1 cellular context compared by ENCODE assay signal in the genomic region with DNA sequence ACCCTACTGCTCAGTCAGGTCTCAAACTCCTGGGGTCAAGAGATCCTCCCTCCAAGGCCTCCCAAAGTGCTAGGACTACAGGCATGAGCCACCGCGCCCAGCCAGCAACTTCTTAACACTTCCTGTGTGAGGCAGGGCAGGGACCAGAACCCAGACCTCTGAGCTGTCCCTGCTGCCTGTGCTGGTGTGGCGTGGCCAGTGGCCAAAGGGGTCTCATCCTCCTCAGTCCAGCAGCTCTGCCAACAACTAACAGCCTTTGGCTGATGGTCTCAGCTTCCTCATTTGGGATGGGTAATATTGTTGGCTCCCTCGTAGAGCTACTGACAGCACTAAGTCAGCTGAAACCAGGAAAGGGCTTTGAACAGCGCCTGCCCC.
TF ChIP-seq lines count a peak whose summit lies in the region.

No MANE protein-coding gene starts in this region.

TF ChIP-seq in GM23338, 12 proteins besides CTCF, POLR2A, EP300 and RAD21 (continued from another document):
- TF ChIP-seq, protein P1, sequence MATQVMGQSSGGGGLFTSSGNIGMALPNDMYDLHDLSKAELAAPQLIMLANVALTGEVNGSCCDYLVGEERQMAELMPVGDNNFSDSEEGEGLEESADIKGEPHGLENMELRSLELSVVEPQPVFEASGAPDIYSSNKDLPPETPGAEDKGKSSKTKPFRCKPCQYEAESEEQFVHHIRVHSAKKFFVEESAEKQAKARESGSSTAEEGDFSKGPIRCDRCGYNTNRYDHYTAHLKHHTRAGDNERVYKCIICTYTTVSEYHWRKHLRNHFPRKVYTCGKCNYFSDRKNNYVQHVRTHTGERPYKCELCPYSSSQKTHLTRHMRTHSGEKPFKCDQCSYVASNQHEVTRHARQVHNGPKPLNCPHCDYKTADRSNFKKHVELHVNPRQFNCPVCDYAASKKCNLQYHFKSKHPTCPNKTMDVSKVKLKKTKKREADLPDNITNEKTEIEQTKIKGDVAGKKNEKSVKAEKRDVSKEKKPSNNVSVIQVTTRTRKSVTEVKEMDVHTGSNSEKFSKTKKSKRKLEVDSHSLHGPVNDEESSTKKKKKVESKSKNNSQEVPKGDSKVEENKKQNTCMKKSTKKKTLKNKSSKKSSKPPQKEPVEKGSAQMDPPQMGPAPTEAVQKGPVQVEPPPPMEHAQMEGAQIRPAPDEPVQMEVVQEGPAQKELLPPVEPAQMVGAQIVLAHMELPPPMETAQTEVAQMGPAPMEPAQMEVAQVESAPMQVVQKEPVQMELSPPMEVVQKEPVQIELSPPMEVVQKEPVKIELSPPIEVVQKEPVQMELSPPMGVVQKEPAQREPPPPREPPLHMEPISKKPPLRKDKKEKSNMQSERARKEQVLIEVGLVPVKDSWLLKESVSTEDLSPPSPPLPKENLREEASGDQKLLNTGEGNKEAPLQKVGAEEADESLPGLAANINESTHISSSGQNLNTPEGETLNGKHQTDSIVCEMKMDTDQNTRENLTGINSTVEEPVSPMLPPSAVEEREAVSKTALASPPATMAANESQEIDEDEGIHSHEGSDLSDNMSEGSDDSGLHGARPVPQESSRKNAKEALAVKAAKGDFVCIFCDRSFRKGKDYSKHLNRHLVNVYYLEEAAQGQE (IDR thresholded peaks at IDR 0.05; ENCODE audit: unreplicated experiment), result no peak
- no peak for TF ChIP-seq STAT1 (IDR thresholded peaks at IDR 0.05; ENCODE audit: unreplicated experiment)
